16 cellular contexts compared by ENCODE assay signal in the genomic region with DNA sequence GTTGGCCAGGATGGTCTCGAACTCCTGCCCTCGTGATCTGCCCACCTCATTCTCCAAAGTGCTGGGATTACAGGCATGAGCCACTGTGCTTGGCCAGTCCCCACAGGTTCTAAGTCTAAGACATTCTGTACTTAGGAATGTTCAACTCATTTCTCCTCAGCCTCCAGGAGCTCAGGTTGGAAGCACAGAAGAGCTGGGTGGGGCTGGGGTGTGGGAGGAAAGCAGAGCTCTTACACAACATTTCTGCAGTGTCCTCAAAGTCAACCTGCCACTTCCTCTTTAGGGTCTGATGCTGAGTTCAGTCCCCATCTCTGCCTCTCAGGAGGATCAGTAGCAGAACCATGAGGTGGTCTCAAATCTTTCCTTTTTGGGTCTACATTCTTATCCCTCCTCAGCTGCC.
DNase-seq lines count a peak whose midpoint lies in the region; ATAC-seq and TF ChIP-seq lines count a peak whose summit lies in the region.
"Had no signal": no experiment of that assay in that cellular context is flagged by ENCODE, and none has a peak within 500 bp of the region (broad histone marks: within the 10 kb centered on the region; RNA-seq: fewer than 3 reads in every experiment).

No MANE protein-coding gene starts in this region.

- no peak overlapping the region for H2AFZ ChIP-seq in mammary epithelial cell (ENCODE audit: low read depth, low read length)

- H3K4me3 ChIP-seq in mammary epithelial cell (replicated peaks in 1 of 3; ENCODE audit: insufficient read depth in 1 of 3, low read depth in 2 of 3, low read length in 3 of 3) (no peak overlapping the region), breast epithelium (no peak overlapping the region), NB4 (ENCODE audit: low read depth, low read length) (no peak overlapping the region)
- H3K4me3 ChIP-seq: Peyer's patch had no signal

- no peaks in the 10 kb centered on the region for H3K36me3 Mint-ChIP-seq in activated naive CD8-positive, alpha-beta T cell treated with anti-CD3 and anti-CD28 coated beads, Interleukin-2, amount 50 U/mL, for 24 hours (ENCODE audit: low read depth)

- BruUV-seq in mammary epithelial cell (replicated peaks; lab: Mats Ljungman, UMichigan) = no TSS peak

- H3K4me1 ChIP-seq in mammary epithelial cell (ENCODE audit: insufficient read depth, low read length) (no peaks in the 10 kb centered on the region), breast epithelium (no peaks in the 10 kb centered on the region)
- H3K4me1 ChIP-seq: Peyer's patch had no signal

- no peak for ATAC-seq in activated naive CD8-positive, alpha-beta T cell treated with anti-CD3 and anti-CD28 coated beads, Interleukin-2, amount 50 U/mL, for 24 hours
- no peak for ATAC-seq in HG03108 (IDR thresholded peaks at IDR 0.05; ENCODE audit: unreplicated experiment)

- H3K4me3 Mint-ChIP-seq in activated naive CD8-positive, alpha-beta T cell treated with anti-CD3 and anti-CD28 coated beads, Interleukin-2, amount 50 U/mL, for 24 hours = no peak overlapping the region

- in situ Hi-C loops in mammary epithelial cell (cut with MboI; ENCODE audit: low sequenced_read_pairs in 2 of 2) = no loop called here

- CTCF ChIA-PET in mammary epithelial cell (lab: Charles Lee; ENCODE audit: low non-redundant PET) = no interaction called here

- H3K27ac Mint-ChIP-seq in activated naive CD8-positive, alpha-beta T cell treated with anti-CD3 and anti-CD28 coated beads, Interleukin-2, amount 50 U/mL, for 24 hours = no peak overlapping the region

- H3K27me3 Mint-ChIP-seq in activated naive CD8-positive, alpha-beta T cell treated with anti-CD3 and anti-CD28 coated beads, Interleukin-2, amount 50 U/mL, for 24 hours = no peaks in the 10 kb centered on the region

- H3K79me2 ChIP-seq in mammary epithelial cell (ENCODE audit: insufficient read depth, low read length) = no peaks in the 10 kb centered on the region

- TF ChIP-seq POLR2A in breast epithelium (IDR thresholded peaks at IDR 0.05) = no peak
- no peak for TF ChIP-seq POLR2A in NB4 (IDR thresholded peaks at IDR 0.05; ENCODE audit: extremely low read depth, insufficient read length)

- H3K4me2 ChIP-seq in mammary epithelial cell (ENCODE audit: insufficient read depth, low read depth, low read length) = no peak overlapping the region
- H3K4me2 ChIP-seq: KMS-11 had no signal

- no peak for TF ChIP-seq CTCF in mammary epithelial cell (conservative IDR thresholded peaks at IDR 0.05 in 1 of 2, IDR thresholded peaks at IDR 0.05 in 1 of 2; ENCODE audit: extremely low read depth in 1 of 2, insufficient read depth in 1 of 2, low read depth in 1 of 2, low read length in 2 of 2)
- TF ChIP-seq CTCF in breast epithelium (IDR thresholded peaks at IDR 0.05) = no peak
- TF ChIP-seq CTCF in NB4 (IDR thresholded peaks at IDR 0.05; ENCODE audit: low read depth, low read length) = no peak

- H3K9me3 ChIP-seq in mammary epithelial cell (replicated peaks; ENCODE audit: insufficient read depth, low read length) (no peaks in the 10 kb centered on the region), breast epithelium (peaks cover 0 to 8% of the 10 kb centered on the region in 2 donors)
- H3K9me3 ChIP-seq: Peyer's patch had no signal

- no peaks in the 10 kb centered on the region for H3K4me1 Mint-ChIP-seq in activated naive CD8-positive, alpha-beta T cell treated with anti-CD3 and anti-CD28 coated beads, Interleukin-2, amount 50 U/mL, for 24 hours

- H3K36me3 ChIP-seq in mammary epithelial cell (ENCODE audit: insufficient read depth, low read length) = no peaks in the 10 kb centered on the region
- H3K36me3 ChIP-seq in breast epithelium = no peaks in the 10 kb centered on the region
- H3K36me3 ChIP-seq: Peyer's patch had no signal

- WGBS in mammary epithelial cell (ENCODE audit: low coverage, missing lambda C conversion rate) = 22% methylated on average over 2 of the region's 2 CpGs

- H3K9ac ChIP-seq in mammary epithelial cell (ENCODE audit: insufficient read depth, low read length) = no peak overlapping the region
- H3K9ac ChIP-seq: KMS-11 had no signal

- dilution Hi-C loops in mammary epithelial cell (cut with HindIII; ENCODE audit: low sequenced_read_pairs) = loop anchor here (5.0 kb wide), 1 partner anchor 66 kb away; no protein-coding TSS in a partner anchor

- H3K27me3 ChIP-seq in mammary epithelial cell (ENCODE audit: insufficient read depth, low read length) = no peaks in the 10 kb centered on the region
- H3K27me3 ChIP-seq in breast epithelium = no peaks in the 10 kb centered on the region
- H3K27me3 ChIP-seq: Peyer's patch had no signal

- H3K27ac ChIP-seq in mammary epithelial cell (ENCODE audit: insufficient read depth, low read depth, low read length) (no peak overlapping the region), breast epithelium (no peak overlapping the region)
- H3K27ac ChIP-seq: KMS-11, Peyer's patch had no signal

- intact Hi-C loops in mammary epithelial cell (cut with micrococcal nuclease) = no loop called here
- intact Hi-C loops in breast epithelium (cut with DNase I; ENCODE audit: low total_unique reads) = no loop called here
- intact Hi-C loops in head of caudate nucleus (cut with DNase I) = no loop called here

- no peaks in the 10 kb centered on the region for H4K20me1 ChIP-seq in mammary epithelial cell (ENCODE audit: insufficient read depth, low read length)

- no peaks in the 10 kb centered on the region for H3K9me3 Mint-ChIP-seq in activated naive CD8-positive, alpha-beta T cell treated with anti-CD3 and anti-CD28 coated beads, Interleukin-2, amount 50 U/mL, for 24 hours

- peak; percentile 54 for DNase-seq in mammary epithelial cell
- DNase-seq in breast epithelium (ENCODE audit: low spot score in 2 of 2) = no peak
- DNase-seq in NB4 (ENCODE audit: low read depth) = peak; percentile 77
- DNase-seq in SKM-1 (lab: John Stamatoyannopoulos, UW; ENCODE audit: unreplicated experiment) = peak; percentile 74
- DNase-seq in head of caudate nucleus = peak in 40 of 42 donors; percentile 20 to 88 (median 60)
- DNase-seq in mesenteric fat pad (ENCODE audit: low spot score) = no peak
- DNase-seq in activated naive CD8-positive, alpha-beta T cell treated with anti-CD3 and anti-CD28 coated beads, Interleukin-2, amount 50 U/mL, for 24 hours = no peak
- DNase-seq: C1 segment of cervical spinal cord, DND-41, GF-D8, NCI-H187, NCI-H526 treated with DMSO at 0.1 percent for 48 hours, Peyer's patch, SHP77 had no signal

Comparison
In these comparisons a context has a peak if more than half of its experiments do, and no peak if none do; other contexts are left out.
1. DNase-seq: peak in mammary epithelial cell (single experiment), NB4 (single experiment), SKM-1 (single experiment) and head of caudate nucleus (40 of 42); none in breast epithelium (0 of 2), mesenteric fat pad (single experiment) and activated naive CD8-positive, alpha-beta T cell treated with anti-CD3 and anti-CD28 coated beads, Interleukin-2, amount 50 U/mL, for 24 hours (single experiment).